Comparison of ENCODE assay signal across 17 cellular contexts in genomic region chr6:110976575-110976974, GRCh38.
"Had no signal": no experiment of that assay in that cellular context is flagged by ENCODE, and none has a peak within 500 bp of the region (broad histone marks: within the 10 kb centered on the region; RNA-seq: fewer than 3 reads in every experiment).

No MANE protein-coding gene starts in this region.

- H3K27me3 ChIP-seq: MG63, SJSA1 had no signal

- H3K9me3 ChIP-seq: MG63, SJSA1 had no signal

- H3K27ac ChIP-seq: SJSA1, SK-N-MC had no signal

- H3K36me3 ChIP-seq: MG63 had no signal

- H3K4me3 ChIP-seq: MG63, SJSA1, SK-N-MC had no signal

- DNase-seq: IMR-90, Karpas-422, KG1, MG63, NCI-H1092 treated with DMSO at 0.1 percent for 48 hours, NCI-H1436, NCI-H187 treated with DMSO at 0.1 percent for 48 hours, NCI-H2029 treated with DMSO at 0.1 percent for 48 hours, NCI-H2171 treated with DMSO at 0.1 percent for 48 hours, NCI-H345, NCI-H446 treated with DMSO at 0.1 percent for 48 hours, NCI-H510A treated with DMSO at 0.1 percent for 48 hours, Right ventricle myocardium superior, RPMI8226, SIG-M5 had no signal
